In genomic region chr12:56258068-56258819, GRCh38 we compare ENCODE assay signal across 8 cellular contexts. TPM values are rescaled to one million over a fixed set of nuclear protein-coding genes. Genes with fewer than 3 reads are reported as not detected.
A peak's percentile ranks its signal among the peaks of the same experiment; 100 is the strongest.
DNase-seq lines count a peak whose midpoint lies in the region; ATAC-seq and TF ChIP-seq lines count a peak whose summit lies in the region.

TSS of gene ANKRD52 (minus strand) at chr12:56258384. CDS start at chr12:56258269, 115 bp downstream.

- H2AFZ ChIP-seq in Karpas-422 (ENCODE audit: low read length): peak within 1 kb of the TSS; percentile 95
- H2AFZ ChIP-seq in neuron (ENCODE audit: low read depth, low read length): peak within 1 kb of the TSS; percentile 62

- H3K36me3 ChIP-seq in ES-I3 (ENCODE audit: insufficient read depth, low read length) (peaks cover 16% of the 10 kb centered on the region), Karpas-422 (ENCODE audit: insufficient read depth, low read length) (peaks cover 24% of the 10 kb centered on the region; the same call in 1 of the 2 replicates), RWPE2 (ENCODE audit: low read depth) (peaks cover 37% of the 10 kb centered on the region), neuron (ENCODE audit: insufficient read depth, low read length) (peaks cover 28% of the 10 kb centered on the region)

- H3K79me2 ChIP-seq in Karpas-422 (ENCODE audit: low read length): peaks cover 22% of the 10 kb centered on the region

- H3K9ac ChIP-seq in ES-I3 (ENCODE audit: low read depth, low read length) (peak within 1 kb of the TSS; percentile 78), Karpas-422 (ENCODE audit: low read length) (peak within 1 kb of the TSS; percentile 96)

- TF ChIP-seq CTCF in RWPE2 (IDR thresholded peaks at IDR 0.05; ENCODE audit: poor library complexity, severe bottlenecking) (peak; percentile 95), foreskin keratinocyte (conservative IDR thresholded peaks at IDR 0.05) (peak; percentile 86)

- H4K20me1 ChIP-seq in Karpas-422 (ENCODE audit: insufficient read depth, low read depth, low read length): no peaks in the 10 kb centered on the region

- H3K4me2 ChIP-seq in Karpas-422 (ENCODE audit: low read depth, low read length, poor library complexity, severe bottlenecking): peak within 1 kb of the TSS; percentile 97

- H3K9me3 ChIP-seq in ES-I3 (ENCODE audit: control insufficient read depth, insufficient read depth, low read length): no peaks in the 10 kb centered on the region
- no peaks in the 10 kb centered on the region for H3K9me3 ChIP-seq in Karpas-422 (ENCODE audit: low read length)
- no peaks in the 10 kb centered on the region for H3K9me3 ChIP-seq in RWPE2 (ENCODE audit: severe bottlenecking)
- no peaks in the 10 kb centered on the region for H3K9me3 ChIP-seq in neuron (ENCODE audit: low read length)

- peak within 1 kb of the TSS; percentile 67 for H3K27ac ChIP-seq in Karpas-422 (ENCODE audit: low read length)
- H3K27ac ChIP-seq in RWPE2 (ENCODE audit: poor library complexity, severe bottlenecking): peak within 1 kb of the TSS; percentile 69
- H3K27ac ChIP-seq in foreskin keratinocyte: peak within 1 kb of the TSS; percentile 78

- H3K4me3 ChIP-seq in Karpas-422 (ENCODE audit: low read length) (peak within 1 kb of the TSS; percentile 97), RWPE2 (ENCODE audit: severe bottlenecking) (peak within 1 kb of the TSS; percentile 96), neuron (ENCODE audit: low read length) (peak within 1 kb of the TSS; percentile 68)

- peaks cover 12% of the 10 kb centered on the region for H3K4me1 ChIP-seq in ES-I3 (ENCODE audit: insufficient read depth, low read length)
- H3K4me1 ChIP-seq in Karpas-422 (ENCODE audit: low read length): peaks cover 18% of the 10 kb centered on the region
- peaks cover 14% of the 10 kb centered on the region for H3K4me1 ChIP-seq in RWPE2 (ENCODE audit: insufficient read depth, poor library complexity, severe bottlenecking)
- peaks cover 25% of the 10 kb centered on the region for H3K4me1 ChIP-seq in foreskin keratinocyte
- H3K4me1 ChIP-seq in neuron (ENCODE audit: insufficient read depth, low read length): peaks cover 14% of the 10 kb centered on the region

- H3K9me2 ChIP-seq in Karpas-422 (replicated peaks; ENCODE audit: insufficient read depth, low read length): no peaks in the 10 kb centered on the region

- peak; percentile 93 for DNase-seq in Karpas-422
- no peak for DNase-seq in RWPE2 (ENCODE audit: low spot score)
- peak; percentile 72 for DNase-seq in activated gamma-delta T cell (lab: John Stamatoyannopoulos, UW)
- peak; percentile 25 to 50 for DNase-seq in foreskin keratinocyte
- DNase-seq in stromal cell of bone marrow (ENCODE audit: low read depth): peak; percentile 74

- H3K27me3 ChIP-seq in Karpas-422 (ENCODE audit: low read length): no peaks in the 10 kb centered on the region
- H3K27me3 ChIP-seq in RWPE2 (ENCODE audit: insufficient read depth, poor library complexity, severe bottlenecking): no peaks in the 10 kb centered on the region
- H3K27me3 ChIP-seq in foreskin keratinocyte: no peaks in the 10 kb centered on the region
- H3K27me3 ChIP-seq in neuron (ENCODE audit: insufficient read depth, low read length): no peaks in the 10 kb centered on the region

- ATAC-seq in GM21786 (IDR thresholded peaks at IDR 0.05; ENCODE audit: unreplicated experiment): peak; percentile 88
- peak; percentile 71 for ATAC-seq in RWPE2 (ENCODE audit: low read depth)
- peak; percentile 84 for ATAC-seq in foreskin keratinocyte

RNA-seq across cellular contexts. Expression of gene ANKRD52, which starts in this region (rescaled TPM):
- total RNA-seq in Karpas-422 (2014; rRNA removed; shearing (Covaris generic); ENCODE audit: low replicate concordance): 14.3 and 18.2 TPM in 2 replicates
- 24.5 and 30.7 TPM in 2 replicates for total RNA-seq in foreskin keratinocyte
- 9.6 and 11.4 TPM in 2 replicates for polyA plus RNA-seq in foreskin keratinocyte
